ENCODE assay signal across 2 cellular contexts in the genomic region with DNA sequence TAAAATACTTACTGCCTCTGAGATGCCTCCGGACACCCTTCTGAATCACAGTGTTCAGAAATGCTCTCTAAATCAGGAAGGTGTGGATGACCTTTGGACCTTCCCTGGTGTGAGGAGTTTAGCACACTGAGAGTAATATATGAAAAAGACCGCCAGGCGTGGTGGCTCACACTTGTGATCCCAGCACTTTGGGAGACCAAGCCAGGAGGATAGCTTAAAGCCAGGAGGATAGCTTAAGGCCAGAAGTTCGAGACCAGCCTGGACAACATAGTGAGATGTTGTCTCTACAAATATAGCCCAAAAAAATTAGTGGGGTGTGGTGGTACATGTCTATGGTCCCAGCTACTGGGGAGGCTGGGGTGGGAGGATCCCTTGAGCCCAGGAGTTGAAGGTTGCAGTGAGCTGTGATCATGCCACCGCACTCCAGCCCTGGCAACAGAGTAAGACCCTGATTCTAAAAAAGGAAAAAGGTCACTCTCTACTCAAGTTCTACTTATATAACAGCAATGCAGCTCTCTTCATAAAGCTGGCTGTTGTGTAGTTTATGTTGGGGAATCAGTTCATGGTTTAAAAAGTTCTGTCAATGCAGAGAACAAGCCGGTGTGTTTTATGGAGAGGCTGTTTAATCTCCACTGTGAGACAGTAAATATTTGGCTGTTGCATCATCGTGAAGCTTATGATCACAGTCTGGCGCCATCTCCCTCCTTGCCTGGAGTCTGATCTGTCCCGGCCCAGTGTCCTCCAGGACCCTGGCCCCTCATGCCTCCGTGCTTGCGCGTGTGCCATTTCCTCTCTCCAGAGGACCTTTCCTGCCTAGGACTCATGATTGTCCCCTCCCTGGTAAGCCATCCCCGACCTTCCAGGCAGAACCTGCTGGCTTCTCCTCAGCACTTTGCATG.
TF ChIP-seq lines count a peak whose summit lies in the region.

No MANE protein-coding gene starts in this region.

TF ChIP-seq in A549, 52 proteins besides CTCF, POLR2A, EP300 and RAD21 (continued from another document):
- TF ChIP-seq RCOR1 (IDR thresholded peaks at IDR 0.05; ENCODE audit: low read depth, low read length) (no peak), GATA3 (IDR thresholded peaks at IDR 0.05; ENCODE audit: borderline replicate concordance) (peak; percentile 46; the same call in 1 of the 2 replicates)

TF ChIP-seq in endothelial cell of umbilical vein, 7 proteins besides CTCF, POLR2A, EP300 and RAD21 (continued from another document):
- TF ChIP-seq, protein P1, sequence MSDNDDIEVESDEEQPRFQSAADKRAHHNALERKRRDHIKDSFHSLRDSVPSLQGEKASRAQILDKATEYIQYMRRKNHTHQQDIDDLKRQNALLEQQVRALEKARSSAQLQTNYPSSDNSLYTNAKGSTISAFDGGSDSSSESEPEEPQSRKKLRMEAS (IDR thresholded peaks at IDR 0.05; ENCODE audit: insufficient read depth, insufficient read length), result no peak
- TF ChIP-seq POLR2AphosphoS5 (IDR thresholded peaks at IDR 0.05; ENCODE audit: insufficient read depth, low read depth, low read length) (no peak), GATA2 (IDR thresholded peaks at IDR 0.05; ENCODE audit: insufficient read depth, insufficient read length, low read depth, low read length) (no peak), EZH2 (IDR thresholded peaks at IDR 0.05; ENCODE audit: borderline replicate concordance, low read depth, low read length, severe bottlenecking) (no peak), FOS (IDR thresholded peaks at IDR 0.05; ENCODE audit: borderline replicate concordance, insufficient read depth, low read length) (no peak)
